Comparison of ENCODE assay signal across 8 cellular contexts in the genomic region with DNA sequence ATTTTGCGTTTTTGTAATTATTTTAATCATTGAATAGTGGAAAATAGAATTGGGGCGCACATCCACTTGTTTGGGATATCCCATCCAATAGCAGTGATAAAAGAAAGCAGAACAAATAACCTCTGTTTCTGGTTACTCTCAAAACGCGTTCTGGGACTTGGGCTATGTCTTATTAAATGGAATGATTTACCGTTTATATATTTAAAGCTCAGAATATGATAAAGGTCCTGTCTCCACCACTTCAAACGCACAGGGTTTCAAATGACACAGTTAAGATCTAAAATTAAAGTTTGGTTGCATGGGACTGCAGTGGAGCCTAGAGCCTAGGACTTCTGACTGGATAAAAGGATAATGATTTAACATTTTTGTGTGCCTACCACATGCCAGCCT. TPM values are rescaled to one million over a fixed set of nuclear protein-coding genes. Genes with fewer than 3 reads are reported as not detected.
DNase-seq lines count a peak whose midpoint lies in the region; ATAC-seq and TF ChIP-seq lines count a peak whose summit lies in the region.
"Had no signal": no experiment of that assay in that cellular context is flagged by ENCODE, and none has a peak within 500 bp of the region (broad histone marks: within the 10 kb centered on the region; RNA-seq: fewer than 3 reads in every experiment).

No MANE protein-coding gene starts in this region.

- H3K4me1 Mint-ChIP-seq in HFFc6 (ENCODE audit: low read depth) (peaks cover 48% of the 10 kb centered on the region), WTC11 (peaks cover 41% of the 10 kb centered on the region)

- H3K27me3 Mint-ChIP-seq in HFFc6 (ENCODE audit: insufficient read depth) (peaks cover 33% of the 10 kb centered on the region), WTC11 (ENCODE audit: low read depth) (no peaks in the 10 kb centered on the region)

- H3K36me3 Mint-ChIP-seq in HFFc6 (ENCODE audit: low read depth): peaks cover 33% of the 10 kb centered on the region
- H3K36me3 Mint-ChIP-seq in WTC11: peaks cover 29% of the 10 kb centered on the region

- 37 to 46% (median 42%) methylated on average over 6 of the region's 6 CpGs for WGBS in spleen, 5 donors

- H3K4me3 Mint-ChIP-seq in HFFc6: peak overlapping the region; percentile 100
- H3K4me3 Mint-ChIP-seq in WTC11: peak overlapping the region; percentile 96

- intact Hi-C loops in spleen (cut with DNase I; ENCODE audit: low total_unique reads): no loop called here

- no peaks in the 10 kb centered on the region for H3K9me3 ChIP-seq in iPS-15b (ENCODE audit: control insufficient read depth, insufficient read depth, low read length)
- H3K9me3 ChIP-seq in spleen: no peaks in the 10 kb centered on the region

- H3K9ac ChIP-seq in iPS-15b (ENCODE audit: low read depth, low read length): peak overlapping the region; percentile 4

- DNase-seq in HFFc6 (no peak), WTC11 (ENCODE audit: low spot score) (no peak), spleen (no peak), glomerular visceral epithelial cell (ENCODE audit: extremely low spot score) (no peak), T-helper 9 cell (no peak)
- DNase-seq: NCI-H1930 had no signal

- H3K9me3 Mint-ChIP-seq in HFFc6: peaks cover 11% of the 10 kb centered on the region
- H3K9me3 Mint-ChIP-seq in WTC11: no peaks in the 10 kb centered on the region

- H3K4me3 ChIP-seq in iPS-15b (ENCODE audit: low read depth, low read length) (no peak overlapping the region), spleen (peak overlapping the region in 4 of 8 donors; percentile 59 to 99 (median 94))

- TF ChIP-seq CTCF in HFFc6 (IDR thresholded peaks at IDR 0.05) (no peak), WTC11 (IDR thresholded peaks at IDR 0.05) (no peak), spleen (IDR thresholded peaks at IDR 0.05 in 8 of 11, conservative IDR thresholded peaks at IDR 0.05 in 3 of 11) (no peak)

- H3K4me1 ChIP-seq in iPS-15b (ENCODE audit: control insufficient read depth, insufficient read depth, low read length): peaks cover 2% of the 10 kb centered on the region
- H3K4me1 ChIP-seq in spleen: peaks cover 34 to 83% (median 65%) of the 10 kb centered on the region in 6 donors

- peak overlapping the region; percentile 98 for H3K27ac Mint-ChIP-seq in HFFc6
- no peak overlapping the region; the same call in 1 of the 2 replicates for H3K27ac Mint-ChIP-seq in WTC11

- peak overlapping the region; percentile 99 to 100 (median 100) for H3K27ac ChIP-seq in spleen

- peaks cover 19% of the 10 kb centered on the region for H3K36me3 ChIP-seq in iPS-15b (ENCODE audit: control insufficient read depth, insufficient read depth, low read length)
- peaks cover 0 to 27% (median 18%) of the 10 kb centered on the region in 6 donors for H3K36me3 ChIP-seq in spleen

- H3K27me3 ChIP-seq in iPS-15b (ENCODE audit: control insufficient read depth, insufficient read depth, low read length): no peaks in the 10 kb centered on the region
- no peaks in the 10 kb centered on the region for H3K27me3 ChIP-seq in spleen (replicated peaks in 1 of 7)

- ATAC-seq in WTC11: no peak
- no peak for ATAC-seq in GM19324 (IDR thresholded peaks at IDR 0.05; ENCODE audit: low FRiP score, unreplicated experiment)

- POLR2A ChIA-PET in WTC11 (lab: Charles Lee): no interaction called here

- TF ChIP-seq POLR2A in spleen (IDR thresholded peaks at IDR 0.05): no peak

- CTCF ChIA-PET in WTC11 (lab: Charles Lee): no interaction called here

TF ChIP-seq in WTC11, 78 proteins besides CTCF, POLR2A, EP300 and RAD21:
- TF ChIP-seq, protein P1, sequence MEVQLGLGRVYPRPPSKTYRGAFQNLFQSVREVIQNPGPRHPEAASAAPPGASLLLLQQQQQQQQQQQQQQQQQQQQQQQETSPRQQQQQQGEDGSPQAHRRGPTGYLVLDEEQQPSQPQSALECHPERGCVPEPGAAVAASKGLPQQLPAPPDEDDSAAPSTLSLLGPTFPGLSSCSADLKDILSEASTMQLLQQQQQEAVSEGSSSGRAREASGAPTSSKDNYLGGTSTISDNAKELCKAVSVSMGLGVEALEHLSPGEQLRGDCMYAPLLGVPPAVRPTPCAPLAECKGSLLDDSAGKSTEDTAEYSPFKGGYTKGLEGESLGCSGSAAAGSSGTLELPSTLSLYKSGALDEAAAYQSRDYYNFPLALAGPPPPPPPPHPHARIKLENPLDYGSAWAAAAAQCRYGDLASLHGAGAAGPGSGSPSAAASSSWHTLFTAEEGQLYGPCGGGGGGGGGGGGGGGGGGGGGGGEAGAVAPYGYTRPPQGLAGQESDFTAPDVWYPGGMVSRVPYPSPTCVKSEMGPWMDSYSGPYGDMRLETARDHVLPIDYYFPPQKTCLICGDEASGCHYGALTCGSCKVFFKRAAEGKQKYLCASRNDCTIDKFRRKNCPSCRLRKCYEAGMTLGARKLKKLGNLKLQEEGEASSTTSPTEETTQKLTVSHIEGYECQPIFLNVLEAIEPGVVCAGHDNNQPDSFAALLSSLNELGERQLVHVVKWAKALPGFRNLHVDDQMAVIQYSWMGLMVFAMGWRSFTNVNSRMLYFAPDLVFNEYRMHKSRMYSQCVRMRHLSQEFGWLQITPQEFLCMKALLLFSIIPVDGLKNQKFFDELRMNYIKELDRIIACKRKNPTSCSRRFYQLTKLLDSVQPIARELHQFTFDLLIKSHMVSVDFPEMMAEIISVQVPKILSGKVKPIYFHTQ (CRISPR knock-in tag; IDR thresholded peaks at IDR 0.05): no peak
- TF ChIP-seq MYBL2 (CRISPR knock-in tag; IDR thresholded peaks at IDR 0.05): no peak

RNA-seq across cellular contexts. Expression of a gene that starts 2.3 kb away (rescaled TPM):
- total RNA-seq in HFFc6 (2021; fragmentation: NEBNext Ultra II Directional; extraction: Animal tissue kit (Norgen Biotek cat#: 25700)): 1,000 to 10,000 TPM; 1,520 to 2,256 (median 2,072) TPM
- total RNA-seq in WTC11 (2021) (1,051 to 1,124 TPM (median 1,087 TPM) in 3 replicates), spleen (1,000 to 10,000 TPM in 1 of 7 donors, 100 to 1,000 TPM in 6; 550 to 1,026 (median 678) TPM)
- polyA plus RNA-seq in spleen: 100 to 1,000 TPM; 110 to 369 (median 156) TPM
